In the genomic region with DNA sequence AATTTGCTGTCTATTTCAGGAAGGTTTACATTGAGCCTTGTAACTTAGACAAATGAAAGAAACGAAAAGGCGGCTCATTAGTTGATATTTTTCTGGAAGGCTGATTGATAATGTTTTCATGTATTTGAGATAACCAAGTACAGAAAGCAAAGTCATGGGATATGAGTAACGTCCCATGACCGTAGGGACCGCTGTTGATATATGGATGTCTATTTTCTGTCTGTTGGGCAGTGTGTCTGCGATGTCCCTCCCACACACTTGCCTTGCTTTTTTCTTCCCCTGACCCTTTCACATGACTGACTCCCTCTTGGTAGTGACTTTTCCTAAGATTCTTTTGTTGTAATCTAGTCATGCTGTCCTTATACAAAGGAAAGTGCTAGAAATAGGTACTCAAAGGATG, we compare ENCODE assay signal across 2 cellular contexts.
TF ChIP-seq lines count a peak whose summit lies in the region.

No MANE protein-coding gene starts in this region.

TF ChIP-seq in GM23338, 12 proteins besides CTCF, POLR2A, EP300 and RAD21:
- no peak for TF ChIP-seq POLR2AphosphoS5 (IDR thresholded peaks at IDR 0.05; ENCODE audit: low read depth)
- no peak for TF ChIP-seq ZNF331 (CRISPR knock-in tag; IDR thresholded peaks at IDR 0.05; ENCODE audit: low read depth)
- TF ChIP-seq JUNB (IDR thresholded peaks at IDR 0.05; ENCODE audit: unreplicated experiment) = no peak
- TF ChIP-seq ZNF114 (CRISPR knock-in tag; IDR thresholded peaks at IDR 0.05) = no peak
- TF ChIP-seq, protein P1, sequence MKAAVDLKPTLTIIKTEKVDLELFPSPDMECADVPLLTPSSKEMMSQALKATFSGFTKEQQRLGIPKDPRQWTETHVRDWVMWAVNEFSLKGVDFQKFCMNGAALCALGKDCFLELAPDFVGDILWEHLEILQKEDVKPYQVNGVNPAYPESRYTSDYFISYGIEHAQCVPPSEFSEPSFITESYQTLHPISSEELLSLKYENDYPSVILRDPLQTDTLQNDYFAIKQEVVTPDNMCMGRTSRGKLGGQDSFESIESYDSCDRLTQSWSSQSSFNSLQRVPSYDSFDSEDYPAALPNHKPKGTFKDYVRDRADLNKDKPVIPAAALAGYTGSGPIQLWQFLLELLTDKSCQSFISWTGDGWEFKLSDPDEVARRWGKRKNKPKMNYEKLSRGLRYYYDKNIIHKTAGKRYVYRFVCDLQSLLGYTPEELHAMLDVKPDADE (IDR thresholded peaks at IDR 0.05) = no peak
- TF ChIP-seq, protein P2, sequence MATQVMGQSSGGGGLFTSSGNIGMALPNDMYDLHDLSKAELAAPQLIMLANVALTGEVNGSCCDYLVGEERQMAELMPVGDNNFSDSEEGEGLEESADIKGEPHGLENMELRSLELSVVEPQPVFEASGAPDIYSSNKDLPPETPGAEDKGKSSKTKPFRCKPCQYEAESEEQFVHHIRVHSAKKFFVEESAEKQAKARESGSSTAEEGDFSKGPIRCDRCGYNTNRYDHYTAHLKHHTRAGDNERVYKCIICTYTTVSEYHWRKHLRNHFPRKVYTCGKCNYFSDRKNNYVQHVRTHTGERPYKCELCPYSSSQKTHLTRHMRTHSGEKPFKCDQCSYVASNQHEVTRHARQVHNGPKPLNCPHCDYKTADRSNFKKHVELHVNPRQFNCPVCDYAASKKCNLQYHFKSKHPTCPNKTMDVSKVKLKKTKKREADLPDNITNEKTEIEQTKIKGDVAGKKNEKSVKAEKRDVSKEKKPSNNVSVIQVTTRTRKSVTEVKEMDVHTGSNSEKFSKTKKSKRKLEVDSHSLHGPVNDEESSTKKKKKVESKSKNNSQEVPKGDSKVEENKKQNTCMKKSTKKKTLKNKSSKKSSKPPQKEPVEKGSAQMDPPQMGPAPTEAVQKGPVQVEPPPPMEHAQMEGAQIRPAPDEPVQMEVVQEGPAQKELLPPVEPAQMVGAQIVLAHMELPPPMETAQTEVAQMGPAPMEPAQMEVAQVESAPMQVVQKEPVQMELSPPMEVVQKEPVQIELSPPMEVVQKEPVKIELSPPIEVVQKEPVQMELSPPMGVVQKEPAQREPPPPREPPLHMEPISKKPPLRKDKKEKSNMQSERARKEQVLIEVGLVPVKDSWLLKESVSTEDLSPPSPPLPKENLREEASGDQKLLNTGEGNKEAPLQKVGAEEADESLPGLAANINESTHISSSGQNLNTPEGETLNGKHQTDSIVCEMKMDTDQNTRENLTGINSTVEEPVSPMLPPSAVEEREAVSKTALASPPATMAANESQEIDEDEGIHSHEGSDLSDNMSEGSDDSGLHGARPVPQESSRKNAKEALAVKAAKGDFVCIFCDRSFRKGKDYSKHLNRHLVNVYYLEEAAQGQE (IDR thresholded peaks at IDR 0.05; ENCODE audit: unreplicated experiment) = no peak
- TF ChIP-seq EZH2 (IDR thresholded peaks at IDR 0.05; ENCODE audit: low read depth, unreplicated experiment) = no peak

TF ChIP-seq in K562, 482 proteins besides CTCF, POLR2A, EP300 and RAD21 (continues in another document):
- TF ChIP-seq POLR3G (IDR thresholded peaks at IDR 0.05; ENCODE audit: extremely low read depth, insufficient read length, insufficient replicate concordance) (no peak), XRCC4 (IDR thresholded peaks at IDR 0.05; ENCODE audit: extremely low read depth, insufficient read depth, insufficient read length) (no peak), ZNF175 (CRISPR knock-in tag; IDR thresholded peaks at IDR 0.05; ENCODE audit: low read depth) (no peak), SLC30A9 (CRISPR knock-in tag; IDR thresholded peaks at IDR 0.05) (no peak), KHSRP (IDR thresholded peaks at IDR 0.05) (no peak), CXXC5 (CRISPR knock-in tag; IDR thresholded peaks at IDR 0.05) (peak; percentile 46; the same call in 1 of the 2 replicates), ZFP36 (IDR thresholded peaks at IDR 0.05; ENCODE audit: low read depth, low read length, partially characterized antibody) (no peak), ELF1 (tag; IDR thresholded peaks at IDR 0.05) (no peak), SMARCA4 (IDR thresholded peaks at IDR 0.05) (peak; percentile 78), PURB (CRISPR knock-in tag; IDR thresholded peaks at IDR 0.05; ENCODE audit: low read depth) (no peak), PHB (CRISPR knock-in tag; IDR thresholded peaks at IDR 0.05) (no peak), L3MBTL2 (IDR thresholded peaks at IDR 0.05) (no peak), HNRNPH1 (optimal IDR thresholded peaks at IDR 0.05; ENCODE audit: low read depth, low read length) (no peak), POLR2AphosphoS2 (IDR thresholded peaks at IDR 0.05; ENCODE audit: low read length) (no peak), TAF9B (IDR thresholded peaks at IDR 0.05; ENCODE audit: partially characterized antibody) (no peak), ZNF12 (CRISPR knock-in tag; IDR thresholded peaks at IDR 0.05) (no peak), MIER1 (IDR thresholded peaks at IDR 0.05; ENCODE audit: low read depth) (no peak), MED1 (CRISPR knock-in tag; IDR thresholded peaks at IDR 0.05; ENCODE audit: borderline replicate concordance) (no peak), TARDBP (IDR thresholded peaks at IDR 0.05) (no peak), KLF1 (tag; IDR thresholded peaks at IDR 0.05) (no peak), MBD2 (IDR thresholded peaks at IDR 0.05; ENCODE audit: borderline replicate concordance, low read depth) (no peak), NCOA6 (IDR thresholded peaks at IDR 0.05) (no peak), MTA1 (IDR thresholded peaks at IDR 0.05; ENCODE audit: borderline replicate concordance) (no peak), PHTF2 (CRISPR knock-in tag; IDR thresholded peaks at IDR 0.05) (no peak), TCF3 (CRISPR knock-in tag; IDR thresholded peaks at IDR 0.05) (peak; percentile 37; the same call in 1 of the 2 replicates), CHD1 (IDR thresholded peaks at IDR 0.05; ENCODE audit: low read length) (no peak), KLF6 (CRISPR knock-in tag; IDR thresholded peaks at IDR 0.05; ENCODE audit: borderline replicate concordance) (no peak), ESRRA (IDR thresholded peaks at IDR 0.05; ENCODE audit: borderline replicate concordance, low read depth) (no peak), JUNB (CRISPR knock-in tag; conservative IDR thresholded peaks at IDR 0.05) (no peak), ZC3H11A (IDR thresholded peaks at IDR 0.05; ENCODE audit: low read depth, low read length) (no peak)
- TF ChIP-seq, protein P3, sequence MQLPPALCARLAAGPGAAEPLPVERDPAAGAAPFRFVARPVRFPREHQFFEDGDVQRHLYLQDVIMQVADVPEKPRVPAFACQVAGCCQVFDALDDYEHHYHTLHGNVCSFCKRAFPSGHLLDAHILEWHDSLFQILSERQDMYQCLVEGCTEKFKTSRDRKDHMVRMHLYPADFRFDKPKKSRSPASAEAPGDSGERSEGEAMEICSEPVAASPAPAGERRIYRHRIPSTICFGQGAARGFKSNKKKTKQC (CRISPR knock-in tag; IDR thresholded peaks at IDR 0.05) = no peak
- TF ChIP-seq, protein P4, sequence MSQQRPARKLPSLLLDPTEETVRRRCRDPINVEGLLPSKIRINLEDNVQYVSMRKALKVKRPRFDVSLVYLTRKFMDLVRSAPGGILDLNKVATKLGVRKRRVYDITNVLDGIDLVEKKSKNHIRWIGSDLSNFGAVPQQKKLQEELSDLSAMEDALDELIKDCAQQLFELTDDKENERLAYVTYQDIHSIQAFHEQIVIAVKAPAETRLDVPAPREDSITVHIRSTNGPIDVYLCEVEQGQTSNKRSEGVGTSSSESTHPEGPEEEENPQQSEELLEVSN (IDR thresholded peaks at IDR 0.05; ENCODE audit: borderline replicate concordance in 1 of 2, extremely low read depth in 1 of 2, insufficient read depth in 1 of 2, insufficient read length in 1 of 2, low read depth in 1 of 2, low read length in 1 of 2, poor library complexity in 1 of 2, severe bottlenecking in 1 of 2) = no peak
- TF ChIP-seq, protein P5, sequence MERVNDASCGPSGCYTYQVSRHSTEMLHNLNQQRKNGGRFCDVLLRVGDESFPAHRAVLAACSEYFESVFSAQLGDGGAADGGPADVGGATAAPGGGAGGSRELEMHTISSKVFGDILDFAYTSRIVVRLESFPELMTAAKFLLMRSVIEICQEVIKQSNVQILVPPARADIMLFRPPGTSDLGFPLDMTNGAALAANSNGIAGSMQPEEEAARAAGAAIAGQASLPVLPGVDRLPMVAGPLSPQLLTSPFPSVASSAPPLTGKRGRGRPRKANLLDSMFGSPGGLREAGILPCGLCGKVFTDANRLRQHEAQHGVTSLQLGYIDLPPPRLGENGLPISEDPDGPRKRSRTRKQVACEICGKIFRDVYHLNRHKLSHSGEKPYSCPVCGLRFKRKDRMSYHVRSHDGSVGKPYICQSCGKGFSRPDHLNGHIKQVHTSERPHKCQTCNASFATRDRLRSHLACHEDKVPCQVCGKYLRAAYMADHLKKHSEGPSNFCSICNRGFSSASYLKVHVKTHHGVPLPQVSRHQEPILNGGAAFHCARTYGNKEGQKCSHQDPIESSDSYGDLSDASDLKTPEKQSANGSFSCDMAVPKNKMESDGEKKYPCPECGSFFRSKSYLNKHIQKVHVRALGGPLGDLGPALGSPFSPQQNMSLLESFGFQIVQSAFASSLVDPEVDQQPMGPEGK (CRISPR knock-in tag; IDR thresholded peaks at IDR 0.05; ENCODE audit: borderline replicate concordance) = no peak
- TF ChIP-seq, protein P6, sequence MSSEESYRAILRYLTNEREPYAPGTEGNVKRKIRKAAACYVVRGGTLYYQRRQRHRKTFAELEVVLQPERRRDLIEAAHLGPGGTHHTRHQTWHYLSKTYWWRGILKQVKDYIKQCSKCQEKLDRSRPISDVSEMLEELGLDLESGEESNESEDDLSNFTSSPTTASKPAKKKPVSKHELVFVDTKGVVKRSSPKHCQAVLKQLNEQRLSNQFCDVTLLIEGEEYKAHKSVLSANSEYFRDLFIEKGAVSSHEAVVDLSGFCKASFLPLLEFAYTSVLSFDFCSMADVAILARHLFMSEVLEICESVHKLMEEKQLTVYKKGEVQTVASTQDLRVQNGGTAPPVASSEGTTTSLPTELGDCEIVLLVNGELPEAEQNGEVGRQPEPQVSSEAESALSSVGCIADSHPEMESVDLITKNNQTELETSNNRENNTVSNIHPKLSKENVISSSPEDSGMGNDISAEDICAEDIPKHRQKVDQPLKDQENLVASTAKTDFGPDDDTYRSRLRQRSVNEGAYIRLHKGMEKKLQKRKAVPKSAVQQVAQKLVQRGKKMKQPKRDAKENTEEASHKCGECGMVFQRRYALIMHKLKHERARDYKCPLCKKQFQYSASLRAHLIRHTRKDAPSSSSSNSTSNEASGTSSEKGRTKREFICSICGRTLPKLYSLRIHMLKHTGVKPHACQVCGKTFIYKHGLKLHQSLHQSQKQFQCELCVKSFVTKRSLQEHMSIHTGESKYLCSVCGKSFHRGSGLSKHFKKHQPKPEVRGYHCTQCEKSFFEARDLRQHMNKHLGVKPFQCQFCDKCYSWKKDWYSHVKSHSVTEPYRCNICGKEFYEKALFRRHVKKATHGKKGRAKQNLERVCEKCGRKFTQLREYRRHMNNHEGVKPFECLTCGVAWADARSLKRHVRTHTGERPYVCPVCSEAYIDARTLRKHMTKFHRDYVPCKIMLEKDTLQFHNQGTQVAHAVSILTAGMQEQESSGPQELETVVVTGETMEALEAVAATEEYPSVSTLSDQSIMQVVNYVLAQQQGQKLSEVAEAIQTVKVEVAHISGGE (CRISPR knock-in tag; IDR thresholded peaks at IDR 0.05) = peak in 1 of 3 experiments; percentile 63; a peak in 2 of 6 replicates
- TF ChIP-seq, protein P7, sequence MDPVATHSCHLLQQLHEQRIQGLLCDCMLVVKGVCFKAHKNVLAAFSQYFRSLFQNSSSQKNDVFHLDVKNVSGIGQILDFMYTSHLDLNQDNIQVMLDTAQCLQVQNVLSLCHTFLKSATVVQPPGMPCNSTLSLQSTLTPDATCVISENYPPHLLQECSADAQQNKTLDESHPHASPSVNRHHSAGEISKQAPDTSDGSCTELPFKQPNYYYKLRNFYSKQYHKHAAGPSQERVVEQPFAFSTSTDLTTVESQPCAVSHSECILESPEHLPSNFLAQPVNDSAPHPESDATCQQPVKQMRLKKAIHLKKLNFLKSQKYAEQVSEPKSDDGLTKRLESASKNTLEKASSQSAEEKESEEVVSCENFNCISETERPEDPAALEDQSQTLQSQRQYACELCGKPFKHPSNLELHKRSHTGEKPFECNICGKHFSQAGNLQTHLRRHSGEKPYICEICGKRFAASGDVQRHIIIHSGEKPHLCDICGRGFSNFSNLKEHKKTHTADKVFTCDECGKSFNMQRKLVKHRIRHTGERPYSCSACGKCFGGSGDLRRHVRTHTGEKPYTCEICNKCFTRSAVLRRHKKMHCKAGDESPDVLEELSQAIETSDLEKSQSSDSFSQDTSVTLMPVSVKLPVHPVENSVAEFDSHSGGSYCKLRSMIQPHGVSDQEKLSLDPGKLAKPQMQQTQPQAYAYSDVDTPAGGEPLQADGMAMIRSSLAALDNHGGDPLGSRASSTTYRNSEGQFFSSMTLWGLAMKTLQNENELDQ (CRISPR knock-in tag; IDR thresholded peaks at IDR 0.05; ENCODE audit: borderline replicate concordance) = no peak
- TF ChIP-seq, protein P8, sequence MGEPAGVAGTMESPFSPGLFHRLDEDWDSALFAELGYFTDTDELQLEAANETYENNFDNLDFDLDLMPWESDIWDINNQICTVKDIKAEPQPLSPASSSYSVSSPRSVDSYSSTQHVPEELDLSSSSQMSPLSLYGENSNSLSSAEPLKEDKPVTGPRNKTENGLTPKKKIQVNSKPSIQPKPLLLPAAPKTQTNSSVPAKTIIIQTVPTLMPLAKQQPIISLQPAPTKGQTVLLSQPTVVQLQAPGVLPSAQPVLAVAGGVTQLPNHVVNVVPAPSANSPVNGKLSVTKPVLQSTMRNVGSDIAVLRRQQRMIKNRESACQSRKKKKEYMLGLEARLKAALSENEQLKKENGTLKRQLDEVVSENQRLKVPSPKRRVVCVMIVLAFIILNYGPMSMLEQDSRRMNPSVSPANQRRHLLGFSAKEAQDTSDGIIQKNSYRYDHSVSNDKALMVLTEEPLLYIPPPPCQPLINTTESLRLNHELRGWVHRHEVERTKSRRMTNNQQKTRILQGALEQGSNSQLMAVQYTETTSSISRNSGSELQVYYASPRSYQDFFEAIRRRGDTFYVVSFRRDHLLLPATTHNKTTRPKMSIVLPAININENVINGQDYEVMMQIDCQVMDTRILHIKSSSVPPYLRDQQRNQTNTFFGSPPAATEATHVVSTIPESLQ (CRISPR knock-in tag; IDR thresholded peaks at IDR 0.05) = no peak
- TF ChIP-seq, protein P9, sequence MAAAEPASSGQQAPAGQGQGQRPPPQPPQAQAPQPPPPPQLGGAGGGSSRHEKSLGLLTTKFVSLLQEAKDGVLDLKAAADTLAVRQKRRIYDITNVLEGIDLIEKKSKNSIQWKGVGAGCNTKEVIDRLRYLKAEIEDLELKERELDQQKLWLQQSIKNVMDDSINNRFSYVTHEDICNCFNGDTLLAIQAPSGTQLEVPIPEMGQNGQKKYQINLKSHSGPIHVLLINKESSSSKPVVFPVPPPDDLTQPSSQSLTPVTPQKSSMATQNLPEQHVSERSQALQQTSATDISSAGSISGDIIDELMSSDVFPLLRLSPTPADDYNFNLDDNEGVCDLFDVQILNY (CRISPR knock-in tag; IDR thresholded peaks at IDR 0.05) = no peak
